27 cellular contexts compared by ENCODE assay signal in the genomic region with DNA sequence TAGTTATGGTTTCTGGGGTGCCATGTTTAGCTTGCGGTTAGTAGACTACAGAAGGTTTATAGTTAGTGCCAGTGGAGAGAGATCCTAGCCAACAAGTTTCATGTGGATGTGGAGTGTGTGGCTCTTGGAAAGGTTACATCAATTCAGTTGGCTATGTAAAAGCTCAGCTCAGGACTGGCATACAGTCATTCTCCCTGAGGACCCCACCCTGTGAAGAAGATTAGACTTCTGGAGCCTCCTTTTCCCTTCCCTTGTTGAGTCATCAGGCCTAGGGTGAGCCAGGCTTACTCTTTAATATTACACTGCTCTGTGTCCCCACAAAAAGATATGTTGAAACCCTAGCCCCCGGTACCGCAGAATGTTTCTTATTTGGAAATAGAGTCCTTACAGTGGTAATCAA. TPM values are rescaled to one million over a fixed set of nuclear protein-coding genes. Genes with fewer than 3 reads are reported as not detected.
DNase-seq lines count a peak whose midpoint lies in the region; ATAC-seq and TF ChIP-seq lines count a peak whose summit lies in the region.
"Had no signal": no experiment of that assay in that cellular context is flagged by ENCODE, and none has a peak within 500 bp of the region (broad histone marks: within the 10 kb centered on the region; RNA-seq: fewer than 3 reads in every experiment).

No MANE protein-coding gene starts in this region.

- no peaks in the 10 kb centered on the region for H3K27me3 Mint-ChIP-seq in chondrocyte (ENCODE audit: low read depth)
- H3K27me3 Mint-ChIP-seq: brain had no signal

- no peak overlapping the region for H3K4me3 Mint-ChIP-seq in chondrocyte (ENCODE audit: unreplicated experiment)
- H3K4me3 Mint-ChIP-seq: activated T-cell treated with anti-CD3 and anti-CD28 coated beads, Interleukin-2, amount 50 U/mL, for 4 hours; brain; GM23338; neural progenitor cell; T-helper 2 cell treated with Interferon-gamma antibody and Interleukin-4, amounts not matched to agents 5 μg/mL and 100 μg/mL, for 36 hours had no signal

- peak; percentile 49 for DNase-seq in EH (ENCODE audit: low read depth)
- peak; percentile 82 for DNase-seq in MG63
- DNase-seq in chondrocyte (ENCODE audit: low spot score) = no peak
- peak; percentile 36 for DNase-seq in skeletal muscle cell (ENCODE audit: low read depth)
- DNase-seq in activated CD4-positive, CD25-positive, alpha-beta regulatory T cell (lab: John Stamatoyannopoulos, UW) = no peak
- DNase-seq in NCI-H446 (lab: John Stamatoyannopoulos, UW) = no peak
- DNase-seq: activated CD4-positive, alpha-beta T cell treated with anti-CD3 and anti-CD28 coated beads for 4 hours; activated T-cell treated with anti-CD3 and anti-CD28 coated beads, Interleukin-2, amount 50 U/mL, for 4 hours; Caco-2; DMS79; effector CD4-positive, alpha-beta T cell; gastrocnemius medialis; KBM-7; left cardiac atrium; NCI-H146; NCI-H2107; NCI-H510A; right lobe of liver; stimulated activated CD4-positive, alpha-beta T cell treated with anti-CD3 and anti-CD28 coated beads, Interleukin-15, amount 100 ng/mL, for 24 hours; stimulated activated naive CD4-positive, alpha-beta T cell had no signal

- H3K27me3 ChIP-seq in MG63 = no peaks in the 10 kb centered on the region
- H3K27me3 ChIP-seq: gastrocnemius medialis, hepatocyte, neural progenitor cell, right lobe of liver had no signal

- ATAC-seq in HG02678 (IDR thresholded peaks at IDR 0.05; ENCODE audit: unreplicated experiment) (no peak), HG03442 (IDR thresholded peaks at IDR 0.05; ENCODE audit: unreplicated experiment) (no peak)
- ATAC-seq: activated T-cell treated with anti-CD3 and anti-CD28 coated beads, Interleukin-2, amount 50 U/mL, for 4 hours; gastrocnemius medialis; GM23338; right lobe of liver had no signal

- H3K9me3 Mint-ChIP-seq in chondrocyte (ENCODE audit: low read depth) = peaks cover 3% of the 10 kb centered on the region
- H3K9me3 Mint-ChIP-seq: activated T-cell treated with anti-CD3 and anti-CD28 coated beads, Interleukin-2, amount 50 U/mL, for 4 hours; brain; GM23338; neural progenitor cell; T-helper 2 cell treated with Interferon-gamma antibody and Interleukin-4, amounts not matched to agents 5 μg/mL and 100 μg/mL, for 36 hours had no signal

- no peak for TF ChIP-seq CTCF in chondrocyte (IDR thresholded peaks at IDR 0.05)

- peaks cover 75% of the 10 kb centered on the region for H3K36me3 ChIP-seq in MG63
- H3K36me3 ChIP-seq: gastrocnemius medialis, neural progenitor cell, right lobe of liver had no signal

- peak overlapping the region; percentile 12 for H3K27ac Mint-ChIP-seq in chondrocyte (ENCODE audit: unreplicated experiment)
- H3K27ac Mint-ChIP-seq: brain; GM23338; neural progenitor cell; T-helper 2 cell treated with Interferon-gamma antibody and Interleukin-4, amounts not matched to agents 5 μg/mL and 100 μg/mL, for 36 hours had no signal

- peaks cover 16% of the 10 kb centered on the region for H3K36me3 Mint-ChIP-seq in chondrocyte (ENCODE audit: low read depth)
- H3K36me3 Mint-ChIP-seq: brain, neural progenitor cell had no signal

- peaks cover 57% of the 10 kb centered on the region for H3K4me1 Mint-ChIP-seq in chondrocyte (ENCODE audit: low read depth)
- H3K4me1 Mint-ChIP-seq: brain, GM23338, neural progenitor cell had no signal

- no peaks in the 10 kb centered on the region for H3K9me3 ChIP-seq in MG63
- H3K9me3 ChIP-seq: Caco-2, gastrocnemius medialis, right lobe of liver had no signal

- H3K4me3 ChIP-seq in MG63 = no peak overlapping the region
- no peak overlapping the region for H3K4me3 ChIP-seq in skeletal muscle cell (ENCODE audit: low read depth, low read length)
- H3K4me3 ChIP-seq: gastrocnemius medialis, GM23338, hepatocyte, neural progenitor cell, right lobe of liver had no signal

RNA-seq across cellular contexts. Expression of gene LMO7, which starts 20.5 kb away (rescaled TPM):
- total RNA-seq in MG63 (2014; rRNA removed; shearing (Covaris generic); ENCODE audit: low replicate concordance) = 100 and 193 TPM in 2 replicates
- total RNA-seq in chondrocyte = 199 to 335 TPM (median 201 TPM) in 3 replicates

Comparison
In these comparisons a context has a peak if more than half of its experiments do, and no peak if none do; other contexts are left out.
1. DNase-seq: peak in EH (single experiment), MG63 (single experiment) and skeletal muscle cell (single experiment); none in chondrocyte (single experiment), activated CD4-positive, CD25-positive, alpha-beta regulatory T cell (0 of 4) and NCI-H446 (0 of 2).